8 cellular contexts compared by ENCODE assay signal in the genomic region with DNA sequence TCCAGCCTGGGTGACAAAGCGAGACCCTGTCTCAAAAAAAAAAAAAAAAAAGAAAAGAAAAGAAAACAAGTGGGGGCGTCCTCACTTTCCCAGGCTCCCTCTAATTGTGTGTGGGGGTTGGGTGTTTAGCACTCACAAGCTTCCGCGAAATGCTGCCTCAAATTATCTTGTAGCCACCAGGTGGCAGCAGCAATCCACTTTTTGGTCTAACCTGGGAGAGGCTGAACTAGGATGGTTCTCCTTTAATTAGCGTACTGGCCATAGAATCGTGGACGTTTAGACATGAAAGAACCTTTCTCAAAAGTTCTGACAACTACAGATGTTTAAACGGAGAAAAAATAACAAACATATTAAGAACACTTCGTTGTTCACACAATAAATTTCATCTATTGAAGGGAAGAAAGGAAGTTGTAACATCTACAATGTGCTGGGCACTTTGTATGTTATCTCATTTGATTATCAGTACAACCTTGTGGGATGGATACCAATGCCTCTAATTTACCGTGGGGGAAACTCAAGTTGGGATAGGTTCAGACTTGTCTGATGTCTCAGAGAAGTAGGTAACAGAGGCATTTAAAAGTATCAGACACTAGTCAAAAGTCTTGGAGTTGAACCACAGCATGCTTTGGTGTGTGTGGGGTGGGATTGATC.
DNase-seq lines count a peak whose midpoint lies in the region; ATAC-seq and TF ChIP-seq lines count a peak whose summit lies in the region.

No MANE protein-coding gene starts in this region.

- peaks cover 2% of the 10 kb centered on the region for H3K4me1 Mint-ChIP-seq in activated naive CD4-positive, alpha-beta T cell treated with anti-CD3 and anti-CD28 coated beads, Interleukin-2, amount 10 ng/mL, durations not matched to agents 7 days and 5 days

- H3K27ac Mint-ChIP-seq in activated naive CD4-positive, alpha-beta T cell treated with anti-CD3 and anti-CD28 coated beads, Interleukin-2, amount 10 ng/mL, durations not matched to agents 7 days and 5 days: no peak overlapping the region

- H3K4me3 ChIP-seq in SK-N-SH (ENCODE audit: low read depth in 2 of 2, low read length in 1 of 2): peak overlapping the region in 1 of 2 experiments; percentile 39; a peak in 1 of 4 replicates

- H3F3A ChIP-seq in SK-N-SH (replicated peaks; ENCODE audit: insufficient read depth): no peaks in the 10 kb centered on the region

- H3K9me3 Mint-ChIP-seq in activated naive CD4-positive, alpha-beta T cell treated with anti-CD3 and anti-CD28 coated beads, Interleukin-2, amount 10 ng/mL, durations not matched to agents 7 days and 5 days: no peaks in the 10 kb centered on the region

- H3K36me3 ChIP-seq in SK-N-SH (replicated peaks in 1 of 2; ENCODE audit: control insufficient read depth in 1 of 2, insufficient read depth in 2 of 2, low read length in 1 of 2): no peaks in the 10 kb centered on the region

- no peak overlapping the region for H3K4me3 Mint-ChIP-seq in activated naive CD4-positive, alpha-beta T cell treated with anti-CD3 and anti-CD28 coated beads, Interleukin-2, amount 10 ng/mL, durations not matched to agents 7 days and 5 days

- H3K9ac ChIP-seq in SK-N-SH: no peak overlapping the region

- no peaks in the 10 kb centered on the region for H3K79me2 ChIP-seq in SK-N-SH (ENCODE audit: insufficient read depth)

- POLR2A ChIA-PET in SK-N-SH (lab: Yijun Ruan, JAX): no interaction called here

- TF ChIP-seq CTCF in GM12874 (IDR thresholded peaks at IDR 0.05; ENCODE audit: insufficient read depth, low read depth, low read length) (peak; percentile 67), SK-N-SH (IDR thresholded peaks at IDR 0.05) (peak; percentile 87)

- H3K27me3 Mint-ChIP-seq in activated naive CD4-positive, alpha-beta T cell treated with anti-CD3 and anti-CD28 coated beads, Interleukin-2, amount 10 ng/mL, durations not matched to agents 7 days and 5 days: peaks cover 20% of the 10 kb centered on the region

- no peaks in the 10 kb centered on the region for H3K27me3 ChIP-seq in SK-N-SH (ENCODE audit: insufficient read depth)

- CTCF ChIA-PET in SK-N-SH (lab: Yijun Ruan, JAX): interaction anchor here (0.6 to 6.8 kb wide), 35 partner anchors 10 to 1769 kb away, joined by 3 to 46 read pairs (median 4); no protein-coding TSS in a partner anchor
- CTCF ChIA-PET in activated naive CD4-positive, alpha-beta T cell treated with anti-CD3 and anti-CD28 coated beads, Interleukin-2, amount 10 ng/mL, durations not matched to agents 7 days and 5 days (lab: Charles Lee): interaction anchor here (0.5 to 8.6 kb wide), 15 partner anchors 8 to 607 kb away, joined by 3 to 103 read pairs (median 4); no protein-coding TSS in a partner anchor

- intact Hi-C loops in head of caudate nucleus (cut with DNase I): no loop called here
- intact Hi-C loops in posterior cingulate gyrus (cut with DNase I): loop anchor here (5.0 kb wide), 1 partner anchor 607 kb away; no protein-coding TSS in a partner anchor

- no peak overlapping the region for H3K27ac ChIP-seq in SK-N-SH (ENCODE audit: low read depth in 2 of 2, low read length in 1 of 2)

- WGBS in SK-N-SH (ENCODE audit: low lambda C conversion rate): 8% methylated on average over 10 of the region's 10 CpGs

- no peaks in the 10 kb centered on the region for H3K9me3 ChIP-seq in SK-N-SH

- DNase-seq in MV-4-11 (lab: John Stamatoyannopoulos, UW) (peak; percentile 66), SK-N-SH (peak; percentile 72), head of caudate nucleus (peak; percentile 64 to 95 (median 88)), posterior cingulate gyrus (peak; percentile 63 to 96 (median 86)), ureter (ENCODE audit: low spot score) (peak; percentile 90)
- peak; percentile 88 for DNase-seq in activated naive CD4-positive, alpha-beta T cell treated with anti-CD3 and anti-CD28 coated beads, Interleukin-2, amount 10 ng/mL, durations not matched to agents 7 days and 5 days

- no peaks in the 10 kb centered on the region for H4K20me1 ChIP-seq in SK-N-SH (ENCODE audit: insufficient read depth)

- H3K4me1 ChIP-seq in SK-N-SH (ENCODE audit: control insufficient read depth in 1 of 2, insufficient read depth in 2 of 2, low read depth in 1 of 2, low read length in 1 of 2): peaks cover 0 to 3% of the 10 kb centered on the region in 2 experiments; a peak in 1 of 4 replicates

- no peak overlapping the region for H2AFZ ChIP-seq in SK-N-SH (ENCODE audit: low read depth)

- no peak for TF ChIP-seq EP300 in SK-N-SH (IDR thresholded peaks at IDR 0.05; ENCODE audit: borderline replicate concordance in 1 of 2, low read depth in 1 of 2, low read length in 1 of 2)

- no peaks in the 10 kb centered on the region for H3K9me2 ChIP-seq in SK-N-SH

- ATAC-seq in HG02571 (IDR thresholded peaks at IDR 0.05; ENCODE audit: unreplicated experiment): peak; percentile 87

- peak; percentile 89 for TF ChIP-seq RAD21 in SK-N-SH (IDR thresholded peaks at IDR 0.05; ENCODE audit: low read length)

- H3K36me3 Mint-ChIP-seq in activated naive CD4-positive, alpha-beta T cell treated with anti-CD3 and anti-CD28 coated beads, Interleukin-2, amount 10 ng/mL, durations not matched to agents 7 days and 5 days: no peaks in the 10 kb centered on the region

- 0 out of 2 replicates have a peak overlapping the region, but pooled peaks have one; percentile 26 for H3K4me2 ChIP-seq in SK-N-SH

TF ChIP-seq in SK-N-SH, 30 proteins besides CTCF, POLR2A, EP300 and RAD21:
- TF ChIP-seq, protein P1, sequence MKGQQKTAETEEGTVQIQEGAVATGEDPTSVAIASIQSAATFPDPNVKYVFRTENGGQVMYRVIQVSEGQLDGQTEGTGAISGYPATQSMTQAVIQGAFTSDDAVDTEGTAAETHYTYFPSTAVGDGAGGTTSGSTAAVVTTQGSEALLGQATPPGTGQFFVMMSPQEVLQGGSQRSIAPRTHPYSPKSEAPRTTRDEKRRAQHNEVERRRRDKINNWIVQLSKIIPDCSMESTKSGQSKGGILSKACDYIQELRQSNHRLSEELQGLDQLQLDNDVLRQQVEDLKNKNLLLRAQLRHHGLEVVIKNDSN (IDR thresholded peaks at IDR 0.05; ENCODE audit: borderline replicate concordance, low read depth): no peak
- peak; percentile 80 for TF ChIP-seq SMC3 (IDR thresholded peaks at IDR 0.05; ENCODE audit: low read depth, low read length)
- TF ChIP-seq, protein P2, sequence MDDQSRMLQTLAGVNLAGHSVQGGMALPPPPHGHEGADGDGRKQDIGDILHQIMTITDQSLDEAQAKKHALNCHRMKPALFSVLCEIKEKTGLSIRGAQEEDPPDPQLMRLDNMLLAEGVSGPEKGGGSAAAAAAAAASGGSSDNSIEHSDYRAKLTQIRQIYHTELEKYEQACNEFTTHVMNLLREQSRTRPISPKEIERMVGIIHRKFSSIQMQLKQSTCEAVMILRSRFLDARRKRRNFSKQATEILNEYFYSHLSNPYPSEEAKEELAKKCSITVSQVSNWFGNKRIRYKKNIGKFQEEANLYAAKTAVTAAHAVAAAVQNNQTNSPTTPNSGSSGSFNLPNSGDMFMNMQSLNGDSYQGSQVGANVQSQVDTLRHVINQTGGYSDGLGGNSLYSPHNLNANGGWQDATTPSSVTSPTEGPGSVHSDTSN (IDR thresholded peaks at IDR 0.05): no peak
- TF ChIP-seq RCOR1 (IDR thresholded peaks at IDR 0.05; ENCODE audit: low read length): no peak
- TF ChIP-seq ELF1 (IDR thresholded peaks at IDR 0.05): peak; percentile 34; the same call in 1 of the 2 replicates
- TF ChIP-seq CHD2 (IDR thresholded peaks at IDR 0.05; ENCODE audit: low read length, partially characterized antibody): peak; percentile 57
